ENCODE assay signal across 8 cellular contexts in genomic region chr4:147617841-147618421, GRCh38. TPM values are rescaled to one million over a fixed set of nuclear protein-coding genes. Genes with fewer than 3 reads are reported as not detected.
DNase-seq lines count a peak whose midpoint lies in the region; ATAC-seq, FAIRE-seq and TF ChIP-seq lines count a peak whose summit lies in the region.

No MANE protein-coding gene starts in this region.

- FAIRE-seq in urothelium cell line (lab: Jason Lieb, UNC), result no peak

- TF ChIP-seq CTCF in foreskin fibroblast (IDR thresholded peaks at IDR 0.05; ENCODE audit: low read depth, low read length), result no peak
- no peak for TF ChIP-seq CTCF in sigmoid colon (IDR thresholded peaks at IDR 0.05)

- no peak for TF ChIP-seq POLR2A in sigmoid colon (IDR thresholded peaks at IDR 0.05)

- H3K4me3 ChIP-seq in SK-N-MC (peak overlapping the region; percentile 97), foreskin fibroblast (ENCODE audit: low read depth in 1 of 2, low read length in 2 of 2) (peak overlapping the region; percentile 88 to 93), sigmoid colon (peak overlapping the region; percentile 64 to 78 (median 68))

- H3K27ac ChIP-seq in SK-N-MC, result no peak overlapping the region
- H3K27ac ChIP-seq in sigmoid colon, result peak overlapping the region; percentile 70 to 82 (median 80)

- no peaks in the 10 kb centered on the region for H3K27me3 ChIP-seq in sigmoid colon

- peak; percentile 17 for ATAC-seq in GM18517 (IDR thresholded peaks at IDR 0.05; ENCODE audit: unreplicated experiment)
- ATAC-seq in HG02642 (IDR thresholded peaks at IDR 0.05; ENCODE audit: poor library complexity, unreplicated experiment), result peak; percentile 12

- H3K9ac ChIP-seq in SK-N-MC (ENCODE audit: insufficient read length), result peak overlapping the region; percentile 92

- no peak for TF ChIP-seq EP300 in sigmoid colon (IDR thresholded peaks at IDR 0.05)

- DNase-seq in SK-N-MC (ENCODE audit: low read depth, low spot score) (no peak), foreskin fibroblast (no peak), sigmoid colon (no peak), posterior vena cava (ENCODE audit: low spot score) (no peak), iPS-NIHi11 (ENCODE audit: low spot score) (no peak), urothelium cell line (ENCODE audit: low spot score) (no peak)

- intact Hi-C loops in sigmoid colon (cut with DNase I), result loop anchor here (5.0 kb wide), 1 partner anchor 249 kb away; no protein-coding TSS in a partner anchor
- intact Hi-C loops in posterior vena cava (cut with DNase I), result loop anchor here in 1 of 2 donors (2.0 kb wide), 1 partner anchor 27 kb away; no protein-coding TSS in a partner anchor

- H3K9me3 ChIP-seq in SK-N-MC (ENCODE audit: low read depth, low read length) (no peaks in the 10 kb centered on the region), sigmoid colon (no peaks in the 10 kb centered on the region)

- 2 to 4% methylated on average over 15 of the region's 15 CpGs for WGBS in sigmoid colon, 2 donors

- H3K36me3 ChIP-seq in SK-N-MC (ENCODE audit: insufficient read depth, low read length) (peaks cover 20% of the 10 kb centered on the region), sigmoid colon (peaks cover 0 to 6% (median 2%) of the 10 kb centered on the region in 4 donors)

- peaks cover 0 to 45% (median 39%) of the 10 kb centered on the region in 4 donors for H3K4me1 ChIP-seq in sigmoid colon

RNA-seq across cellular contexts. Expression of gene TMEM184C, which starts 0.7 kb away (rescaled TPM):
- 10 to 100 TPM; 12.2 to 23.8 (median 20.9) TPM for total RNA-seq in sigmoid colon
- polyA plus RNA-seq in sigmoid colon, result 10 to 100 TPM in 1 of 3 donors, 1 to 10 TPM in 2; 6.0 to 11.6 (median 9.6) TPM
- 10 to 100 TPM; 22.8 to 23.8 TPM for total RNA-seq in posterior vena cava
